8 cellular contexts compared by ENCODE assay signal in the genomic region with DNA sequence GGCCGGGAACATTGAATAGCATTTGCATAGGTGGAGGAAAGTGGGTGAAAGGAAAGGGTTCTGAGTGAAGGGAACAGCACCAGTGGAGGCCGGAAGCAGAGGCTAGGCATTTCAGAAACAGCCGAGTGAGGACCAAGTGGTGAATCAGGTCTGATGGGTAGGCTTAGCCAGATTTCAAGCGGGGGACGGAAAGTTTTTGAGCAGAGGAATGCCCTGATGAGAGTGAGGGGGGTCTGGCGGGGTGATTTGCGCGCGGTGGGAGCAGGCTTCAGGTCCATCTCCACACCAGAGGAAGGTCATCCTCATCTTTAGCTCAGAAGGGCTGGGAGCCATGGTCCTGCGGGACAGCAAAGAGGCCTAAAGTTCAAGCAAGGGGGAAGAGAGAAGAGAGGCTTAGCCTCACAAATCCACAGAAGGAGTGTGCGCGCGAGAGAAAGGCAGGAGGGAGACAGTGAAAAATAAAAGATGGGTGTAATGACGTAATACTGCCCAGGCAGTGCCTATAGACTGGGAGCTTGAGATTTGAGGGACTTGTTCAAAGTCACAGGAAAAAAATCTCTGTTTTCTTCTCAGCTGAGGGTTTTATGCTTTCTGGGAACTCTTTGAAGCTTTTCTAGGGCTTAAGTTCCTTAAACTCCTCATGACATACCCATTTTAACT. TPM values are rescaled to one million over a fixed set of nuclear protein-coding genes. Genes with fewer than 3 reads are reported as not detected.
DNase-seq lines count a peak whose midpoint lies in the region; ATAC-seq and TF ChIP-seq lines count a peak whose summit lies in the region.

No MANE protein-coding gene starts in this region.

- peak overlapping the region; percentile 72 for H3K4me3 Mint-ChIP-seq in natural killer cell
- H3K4me3 Mint-ChIP-seq in natural killer cell treated with Interleukin-12 subunit alpha and Interleukin-12 subunit beta and Interleukin-15 and Interleukin-18, amount 100 ng/mL, for 72 hours = no peak overlapping the region
- peak overlapping the region; percentile 11 to 18 for H3K4me3 Mint-ChIP-seq in effector memory CD8-positive, alpha-beta T cell
- H3K4me3 Mint-ChIP-seq in naive B cell = peak overlapping the region; percentile 44 to 90 (median 72)

- H3K9me3 ChIP-seq in vagina = no peaks in the 10 kb centered on the region

- H3K36me3 ChIP-seq in vagina = no peaks in the 10 kb centered on the region

- peak overlapping the region; percentile 66 to 91 for H3K4me3 ChIP-seq in vagina

- H3K27ac ChIP-seq in vagina = peak overlapping the region; percentile 82

- H3K27ac Mint-ChIP-seq in natural killer cell = no peak overlapping the region
- H3K27ac Mint-ChIP-seq in natural killer cell treated with Interleukin-12 subunit alpha and Interleukin-12 subunit beta and Interleukin-15 and Interleukin-18, amount 100 ng/mL, for 72 hours = no peak overlapping the region
- peak overlapping the region in 1 of 2 donors; percentile 19 for H3K27ac Mint-ChIP-seq in effector memory CD8-positive, alpha-beta T cell
- peak overlapping the region in 2 of 6 donors; percentile 6 to 60 for H3K27ac Mint-ChIP-seq in naive B cell

- DNase-seq in natural killer cell (no peak), naive B cell (no peak), vagina (ENCODE audit: extremely low spot score in 2 of 2) (no peak), NCI-H2171 treated with DMSO at 0.1 percent for 48 hours (lab: John Stamatoyannopoulos, UW) (no peak), GM19238 (ENCODE audit: insufficient read length, low spot score) (no peak)
- DNase-seq in natural killer cell treated with Interleukin-12 subunit alpha and Interleukin-12 subunit beta and Interleukin-15 and Interleukin-18, amount 100 ng/mL, for 72 hours (ENCODE audit: low spot score) = no peak
- DNase-seq in effector memory CD8-positive, alpha-beta T cell = no peak

- ATAC-seq in natural killer cell (no peak), naive B cell (ENCODE audit: low read depth in 2 of 2) (no peak), GM18870 (IDR thresholded peaks at IDR 0.05; ENCODE audit: unreplicated experiment) (no peak)
- no peak for ATAC-seq in natural killer cell treated with Interleukin-12 subunit alpha and Interleukin-12 subunit beta and Interleukin-15 and Interleukin-18, amount 100 ng/mL, for 72 hours
- ATAC-seq in effector memory CD8-positive, alpha-beta T cell (replicated peaks) = no peak

- H3K4me1 Mint-ChIP-seq in natural killer cell (peaks cover 13 to 18% of the 10 kb centered on the region in 2 donors), naive B cell (peaks cover 28 to 35% (median 32%) of the 10 kb centered on the region in 3 donors)
- H3K4me1 Mint-ChIP-seq in natural killer cell treated with Interleukin-12 subunit alpha and Interleukin-12 subunit beta and Interleukin-15 and Interleukin-18, amount 100 ng/mL, for 72 hours (ENCODE audit: low read depth in 2 of 2) = peaks cover 9 to 15% of the 10 kb centered on the region in 2 donors
- peaks cover 13% of the 10 kb centered on the region in 2 donors for H3K4me1 Mint-ChIP-seq in effector memory CD8-positive, alpha-beta T cell (ENCODE audit: low read depth in 2 of 2)

- intact Hi-C loops in natural killer cell (cut with micrococcal nuclease) (no loop called here), vagina (cut with DNase I) (no loop called here)

- peaks cover 51 to 60% of the 10 kb centered on the region in 2 donors for H3K27me3 Mint-ChIP-seq in natural killer cell (ENCODE audit: low read depth in 2 of 2)
- peaks cover 47 to 50% of the 10 kb centered on the region in 2 donors for H3K27me3 Mint-ChIP-seq in natural killer cell treated with Interleukin-12 subunit alpha and Interleukin-12 subunit beta and Interleukin-15 and Interleukin-18, amount 100 ng/mL, for 72 hours
- H3K27me3 Mint-ChIP-seq in effector memory CD8-positive, alpha-beta T cell = peaks cover 55 to 82% of the 10 kb centered on the region in 2 donors
- H3K27me3 Mint-ChIP-seq in naive B cell = peaks cover 46 to 61% (median 60%) of the 10 kb centered on the region in 3 donors

- no peaks in the 10 kb centered on the region for H3K27me3 ChIP-seq in vagina

- no peak for TF ChIP-seq POLR2A in vagina (IDR thresholded peaks at IDR 0.05)

- H3K36me3 Mint-ChIP-seq in natural killer cell (no peaks in the 10 kb centered on the region), naive B cell (peaks cover 5 to 12% of the 10 kb centered on the region in 2 donors)
- no peaks in the 10 kb centered on the region for H3K36me3 Mint-ChIP-seq in natural killer cell treated with Interleukin-12 subunit alpha and Interleukin-12 subunit beta and Interleukin-15 and Interleukin-18, amount 100 ng/mL, for 72 hours
- H3K36me3 Mint-ChIP-seq in effector memory CD8-positive, alpha-beta T cell (ENCODE audit: insufficient read depth) = peaks cover 4% of the 10 kb centered on the region

- H3K4me1 ChIP-seq in vagina = peaks cover 34% of the 10 kb centered on the region

- TF ChIP-seq CTCF in natural killer cell (IDR thresholded peaks at IDR 0.05) = no peak
- TF ChIP-seq CTCF in vagina (IDR thresholded peaks at IDR 0.05) = no peak

- no peaks in the 10 kb centered on the region for H3K9me3 Mint-ChIP-seq in natural killer cell
- no peaks in the 10 kb centered on the region for H3K9me3 Mint-ChIP-seq in natural killer cell treated with Interleukin-12 subunit alpha and Interleukin-12 subunit beta and Interleukin-15 and Interleukin-18, amount 100 ng/mL, for 72 hours
- H3K9me3 Mint-ChIP-seq in effector memory CD8-positive, alpha-beta T cell = no peaks in the 10 kb centered on the region
- peaks cover 0 to 8% (median 0%) of the 10 kb centered on the region in 7 donors for H3K9me3 Mint-ChIP-seq in naive B cell

RNA-seq across cellular contexts. Expression of gene DENND2A, which starts 1.0 kb away (rescaled TPM):
- total RNA-seq in natural killer cell (under 1 TPM in 1 of 3 donors, not detected in 2; 0.12 TPM), vagina (17.4 TPM)
- not detected for total RNA-seq in natural killer cell treated with Interleukin-12 subunit alpha and Interleukin-12 subunit beta and Interleukin-15 and Interleukin-18, amount 100 ng/mL, for 72 hours
- polyA plus RNA-seq in naive B cell (ENCODE audit: low read depth in 6 of 6) = under 1 TPM in 2 of 6 donors, not detected in 4; 0.30 to 0.98 TPM

RNA-seq across cellular contexts. Expression of gene ADCK2, which starts 31.1 kb away (rescaled TPM):
- total RNA-seq in natural killer cell = 10 to 100 TPM; 12.6 to 20.7 (median 15.8) TPM
- total RNA-seq in natural killer cell treated with Interleukin-12 subunit alpha and Interleukin-12 subunit beta and Interleukin-15 and Interleukin-18, amount 100 ng/mL, for 72 hours = 10 to 100 TPM in 1 of 2 donors, 1 to 10 TPM in 1; 8.2 to 12.2 TPM
- 10 to 100 TPM; 24.4 to 38.8 (median 33.7) TPM for polyA plus RNA-seq in naive B cell (ENCODE audit: low read depth in 6 of 6)
- total RNA-seq in vagina = 21.1 TPM

RNA-seq across cellular contexts. Expression of gene NDUFB2, which starts 54.8 kb away (rescaled TPM):
- total RNA-seq in natural killer cell = 100 to 1,000 TPM; 152 to 177 (median 177) TPM
- total RNA-seq in natural killer cell treated with Interleukin-12 subunit alpha and Interleukin-12 subunit beta and Interleukin-15 and Interleukin-18, amount 100 ng/mL, for 72 hours = 100 to 1,000 TPM; 169 to 222 TPM
- 100 to 1,000 TPM; 298 to 433 (median 362) TPM for polyA plus RNA-seq in naive B cell (ENCODE audit: low read depth in 6 of 6)
- total RNA-seq in vagina = 257 TPM

Comparison
In these comparisons a context has a peak if more than half of its experiments do, and no peak if none do; other contexts are left out.
1. RNA of gene DENND2A, which starts 1.0 kb away (total RNA-seq): 17.4 TPM in vagina (single experiment); not detected in natural killer cell treated with Interleukin-12 subunit alpha and Interleukin-12 subunit beta and Interleukin-15 and Interleukin-18, amount 100 ng/mL, for 72 hours and 0.12 TPM in natural killer cell; every median in the first group is over 10 times any median in the second.